16 cellular contexts compared by ENCODE assay signal in the genomic region with DNA sequence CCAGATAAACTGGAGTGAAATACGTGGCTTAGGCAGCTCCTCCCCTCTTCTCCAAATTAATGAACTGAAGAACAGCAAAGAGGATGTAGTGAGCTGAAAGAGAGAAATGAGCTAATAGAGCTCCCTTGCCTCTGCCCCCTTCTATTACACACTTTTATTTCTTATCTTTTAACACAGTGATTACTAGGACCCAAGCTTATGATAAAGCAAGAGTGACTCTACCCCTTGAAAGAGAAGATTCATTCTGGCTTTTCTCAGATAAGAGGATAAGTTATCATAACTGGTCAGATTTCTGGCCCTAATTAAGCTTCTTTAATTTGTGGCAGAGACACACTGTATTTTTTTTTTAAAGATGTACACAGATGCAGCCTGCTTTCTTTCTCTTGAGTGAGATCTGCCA.
A peak's percentile ranks its signal among the peaks of the same experiment; 100 is the strongest.
DNase-seq lines count a peak whose midpoint lies in the region; ATAC-seq, FAIRE-seq and TF ChIP-seq lines count a peak whose summit lies in the region.
"Had no signal": no experiment of that assay in that cellular context is flagged by ENCODE, and none has a peak within 500 bp of the region (broad histone marks: within the 10 kb centered on the region; RNA-seq: fewer than 3 reads in every experiment).

No MANE protein-coding gene starts in this region.

- H2BK20ac ChIP-seq in H1 (ENCODE audit: low read length) = no peak overlapping the region

- no peak overlapping the region for H4K8ac ChIP-seq in H1 (ENCODE audit: extremely low read depth, insufficient read depth, low read length)

- H3K18ac ChIP-seq in H1 (ENCODE audit: extremely low read depth, low read length) = no peak overlapping the region

- DNase-seq in GM23338 (ENCODE audit: low spot score) = no peak
- peak; percentile 23 for DNase-seq in SK-N-DZ (ENCODE audit: low spot score)
- no peak for DNase-seq in H1 (ENCODE audit: low read depth in 1 of 2, low spot score in 2 of 2)
- DNase-seq in progenitor cell of endocrine pancreas (ENCODE audit: low spot score, unreplicated experiment) = no peak
- DNase-seq in glomerular visceral epithelial cell (ENCODE audit: extremely low spot score) = no peak
- no peak for DNase-seq in H4 (ENCODE audit: low spot score)
- DNase-seq: C1 segment of cervical spinal cord; CD8-positive, alpha-beta memory T cell; DMS79 treated with DMSO at 0.1 percent for 48 hours; NCI-H1417 treated with DMSO at 0.1 percent for 48 hours; NCI-H2029 treated with DMSO at 0.1 percent for 48 hours; T-cell had no signal

- ATAC-seq in GM23338 = no peak
- no peak for ATAC-seq in HG02884 (IDR thresholded peaks at IDR 0.05; ENCODE audit: unreplicated experiment)
- ATAC-seq: Right ventricle myocardium inferior, T-cell had no signal

- no peak overlapping the region for H3K27ac ChIP-seq in GM23338 (ENCODE audit: low read depth)
- no peak overlapping the region for H3K27ac ChIP-seq in H1 (ENCODE audit: low read depth, low read length)
- H3K27ac ChIP-seq: KMS-11, SK-N-MC had no signal

- H3K23ac ChIP-seq in H1 (ENCODE audit: insufficient read length) = no peak overlapping the region

- no peak overlapping the region for H2AK5ac ChIP-seq in H1 (ENCODE audit: low read depth, low read length)

- peaks cover 2% of the 10 kb centered on the region for H3K27me3 Mint-ChIP-seq in GM23338 (ENCODE audit: insufficient read depth, low read depth, poor library complexity)
- H3K27me3 Mint-ChIP-seq in progenitor cell of endocrine pancreas = no peaks in the 10 kb centered on the region

- TF ChIP-seq RAD21 in H1 (IDR thresholded peaks at IDR 0.05 in 1 of 2, conservative IDR thresholded peaks at IDR 0.05 in 1 of 2; ENCODE audit: low read depth in 2 of 2, low read length in 2 of 2) = no peak

- no peak overlapping the region for H3K9ac ChIP-seq in H1 (replicated peaks in 1 of 4; ENCODE audit: extremely low read depth in 1 of 4, low read depth in 3 of 4, low read length in 3 of 4)
- H3K9ac ChIP-seq: KMS-11 had no signal

- no peaks in the 10 kb centered on the region for H3K79me1 ChIP-seq in H1 (ENCODE audit: low read depth, low read length)

- H2AFZ ChIP-seq in GM23338 = peak overlapping the region; percentile 64; the same call in 1 of the 2 replicates
- H2AFZ ChIP-seq in H1 (ENCODE audit: low read length) = peak overlapping the region; percentile 36; the same call in 1 of the 2 replicates

- TF ChIP-seq CTCF in GM23338 (conservative IDR thresholded peaks at IDR 0.05; ENCODE audit: low read depth in 2 of 2) (no peak), H1 (IDR thresholded peaks at IDR 0.05; ENCODE audit: control extremely low read depth in 1 of 3, insufficient read depth in 1 of 3, low read depth in 1 of 3, low read length in 3 of 3) (no peak), progenitor cell of endocrine pancreas (IDR thresholded peaks at IDR 0.05; ENCODE audit: unreplicated experiment) (no peak)

- TF ChIP-seq EP300 in H1 (IDR thresholded peaks at IDR 0.05; ENCODE audit: borderline replicate concordance in 1 of 2, low read depth in 2 of 2, low read length in 2 of 2) = no peak

- no peak overlapping the region for H3K4ac ChIP-seq in H1 (replicated peaks; ENCODE audit: insufficient read length, low read depth, low read length)

- no peak for TF ChIP-seq POLR2A in H1 (IDR thresholded peaks at IDR 0.05; ENCODE audit: control extremely low read depth in 1 of 2, low read depth in 2 of 2, low read length in 2 of 2)

- no peak overlapping the region for H2BK15ac ChIP-seq in H1 (ENCODE audit: low read length)

- H3K4me3 ChIP-seq in GM23338 (no peak overlapping the region), H1 (ENCODE audit: extremely low read depth in 1 of 4, insufficient read depth in 2 of 4, low read depth in 3 of 4, low read length in 4 of 4) (no peak overlapping the region)
- H3K4me3 ChIP-seq: SK-N-MC had no signal

- no peak overlapping the region for H2BK12ac ChIP-seq in H1 (ENCODE audit: low read depth, low read length)

- H4K20me1 ChIP-seq in GM23338 (replicated peaks; ENCODE audit: insufficient read depth) (no peaks in the 10 kb centered on the region), H1 (replicated peaks in 1 of 2; ENCODE audit: control insufficient read depth in 1 of 2, insufficient read depth in 2 of 2, low read length in 2 of 2) (no peaks in the 10 kb centered on the region)

- H3K36me3 ChIP-seq in GM23338 (ENCODE audit: insufficient read depth) (no peaks in the 10 kb centered on the region), H1 (ENCODE audit: control insufficient read depth in 2 of 4, insufficient read depth in 4 of 4, low read length in 3 of 4) (no peaks in the 10 kb centered on the region)

- H3K27ac Mint-ChIP-seq in GM23338 (no peak overlapping the region), progenitor cell of endocrine pancreas (peak overlapping the region; percentile 58)
- H3K27ac Mint-ChIP-seq: T-cell had no signal

- H3K79me2 ChIP-seq in GM23338 (replicated peaks; ENCODE audit: insufficient read depth) (no peaks in the 10 kb centered on the region), H1 (ENCODE audit: control insufficient read depth in 1 of 2, insufficient read depth in 2 of 2, low read length in 2 of 2) (no peaks in the 10 kb centered on the region)

- H4K5ac ChIP-seq in H1 (ENCODE audit: insufficient read length, low read depth, low read length) = no peak overlapping the region

- no peak overlapping the region for H3K56ac ChIP-seq in H1 (replicated peaks; ENCODE audit: insufficient read length, low read depth, low read length)

- H3K9me2 ChIP-seq in GM23338 (ENCODE audit: insufficient read depth) = no peaks in the 10 kb centered on the region

- no peak for FAIRE-seq in H1 (lab: Jason Lieb, UNC)

- H3K4me3 Mint-ChIP-seq in GM23338 (no peak overlapping the region), progenitor cell of endocrine pancreas (ENCODE audit: low read depth) (no peak overlapping the region)
- H3K4me3 Mint-ChIP-seq: CD8-positive, alpha-beta memory T cell; T-cell had no signal

- H3F3A ChIP-seq in GM23338 (replicated peaks; ENCODE audit: low read depth) = no peaks in the 10 kb centered on the region

- H4K91ac ChIP-seq in H1 (replicated peaks; ENCODE audit: insufficient read length, low read length) = no peak overlapping the region

- H2BK120ac ChIP-seq in H1 (replicated peaks; ENCODE audit: low read depth, low read length) = no peak overlapping the region

- CTCF ChIA-PET in H1 (lab: Charles Lee; ENCODE audit: partially characterized antibody) = interaction anchor here (0.6 to 2.3 kb wide), 5 partner anchors 9 to 360 kb away, joined by 3 to 8 read pairs (median 3); no protein-coding TSS in a partner anchor

- H3K27me3 ChIP-seq in GM23338 (ENCODE audit: insufficient read depth) (no peaks in the 10 kb centered on the region), H1 (replicated peaks in 1 of 4; ENCODE audit: control insufficient read depth in 3 of 4, extremely low read depth in 1 of 4, insufficient read depth in 3 of 4, low read length in 3 of 4) (no peaks in the 10 kb centered on the region)

- WGBS in H1 (ENCODE audit: extremely low coverage in 1 of 2, insufficient coverage in 1 of 2, insufficient read length in 1 of 2, insufficient replicate concordance in 2 of 2, low coverage in 1 of 2, low lambda C conversion rate in 2 of 2, missing lambda C conversion rate in 1 of 2), 2 experiments = 95% methylated on average over 1 of the region's 1 CpG; no CpG with 5 or more reads in 1 of the 2 experiments

- H3K4me1 ChIP-seq in GM23338 (ENCODE audit: insufficient read depth) (no peaks in the 10 kb centered on the region), H1 (replicated peaks in 1 of 4; ENCODE audit: control insufficient read depth in 3 of 4, insufficient read depth in 4 of 4, low read length in 3 of 4) (no peaks in the 10 kb centered on the region)

- no peaks in the 10 kb centered on the region for H3K36me3 Mint-ChIP-seq in GM23338 (ENCODE audit: low read depth)
- H3K36me3 Mint-ChIP-seq in progenitor cell of endocrine pancreas (ENCODE audit: insufficient read depth) = no peaks in the 10 kb centered on the region
- H3K36me3 Mint-ChIP-seq: CD8-positive, alpha-beta memory T cell; T-cell had no signal

- no peak overlapping the region for H2BK5ac ChIP-seq in H1 (ENCODE audit: low read depth, low read length)

- POLR2A ChIA-PET in H1 (lab: Charles Lee; ENCODE audit: partially characterized antibody) = no interaction called here

- no peaks in the 10 kb centered on the region for H3K23me2 ChIP-seq in H1 (ENCODE audit: low read depth, low read length)

- H3K9me3 ChIP-seq in H1 (ENCODE audit: insufficient read depth in 2 of 2, low read depth in 1 of 2, low read length in 1 of 2) = no peaks in the 10 kb centered on the region; a peak in 1 of 4 replicates

- no peak overlapping the region for H3K14ac ChIP-seq in H1 (ENCODE audit: insufficient read length)

- H3K9me3 Mint-ChIP-seq in GM23338 (peaks cover 5% of the 10 kb centered on the region; the same call in 1 of the 3 replicates), progenitor cell of endocrine pancreas (ENCODE audit: low read depth) (peaks cover 2% of the 10 kb centered on the region)
- H3K9me3 Mint-ChIP-seq: T-cell had no signal

- H3K4me2 ChIP-seq in GM23338 (no peak overlapping the region), H1 (ENCODE audit: insufficient read depth in 1 of 2, low read depth in 2 of 2, low read length in 2 of 2) (no peak overlapping the region)
- H3K4me2 ChIP-seq: KMS-11 had no signal

- H3K4me1 Mint-ChIP-seq in GM23338 (no peaks in the 10 kb centered on the region), progenitor cell of endocrine pancreas (ENCODE audit: low read depth) (peaks cover 13% of the 10 kb centered on the region)
- H3K4me1 Mint-ChIP-seq: T-cell had no signal

TF ChIP-seq in GM23338, 12 proteins besides CTCF, POLR2A, EP300 and RAD21 (continues in another document):
- TF ChIP-seq EZH2 (IDR thresholded peaks at IDR 0.05; ENCODE audit: low read depth, unreplicated experiment) (no peak), POLR2AphosphoS5 (IDR thresholded peaks at IDR 0.05; ENCODE audit: low read depth) (no peak), ZNF331 (CRISPR knock-in tag; IDR thresholded peaks at IDR 0.05; ENCODE audit: low read depth) (no peak)

TF ChIP-seq in H1, 55 proteins besides CTCF, POLR2A, EP300 and RAD21:
- TF ChIP-seq HDAC2 (IDR thresholded peaks at IDR 0.05; ENCODE audit: borderline replicate concordance in 1 of 2, low read depth in 2 of 2, low read length in 2 of 2) = no peak
- TF ChIP-seq POU5F1 (IDR thresholded peaks at IDR 0.05; ENCODE audit: low read depth, low read length) = no peak
- no peak for TF ChIP-seq YY1 (IDR thresholded peaks at IDR 0.05; ENCODE audit: low read depth, low read length)
- no peak for TF ChIP-seq RXRA (IDR thresholded peaks at IDR 0.05; ENCODE audit: insufficient read depth, low read depth, low read length)
- TF ChIP-seq TEAD4 (IDR thresholded peaks at IDR 0.05; ENCODE audit: low read depth, low read length) = no peak
- TF ChIP-seq FOSL1 (IDR thresholded peaks at IDR 0.05; ENCODE audit: insufficient read depth, low read depth, low read length) = no peak
